Comparison of ENCODE assay signal across 23 cellular contexts in genomic region chrX:43717161-43717560, GRCh38.
DNase-seq lines count a peak whose midpoint lies in the region; ATAC-seq and TF ChIP-seq lines count a peak whose summit lies in the region.
"Had no signal": no experiment of that assay in that cellular context is flagged by ENCODE, and none has a peak within 500 bp of the region (broad histone marks: within the 10 kb centered on the region; RNA-seq: fewer than 3 reads in every experiment).

No MANE protein-coding gene starts in this region.

- ATAC-seq in GM19463 (IDR thresholded peaks at IDR 0.05; ENCODE audit: unreplicated experiment): no peak
- ATAC-seq: GM23338 had no signal

- H3K27me3 ChIP-seq in mammary epithelial cell (ENCODE audit: insufficient read depth, low read length) (no peaks in the 10 kb centered on the region), breast epithelium (peaks cover 0 to 16% of the 10 kb centered on the region in 2 donors)
- H3K27me3 ChIP-seq in effector memory CD4-positive, alpha-beta T cell (replicated peaks; ENCODE audit: control insufficient read depth, insufficient read depth, low read length, poor library complexity, severe bottlenecking): no peaks in the 10 kb centered on the region
- H3K27me3 ChIP-seq: MG63 had no signal

- no peak for TF ChIP-seq CTCF in mammary epithelial cell (conservative IDR thresholded peaks at IDR 0.05 in 1 of 2, IDR thresholded peaks at IDR 0.05 in 1 of 2; ENCODE audit: extremely low read depth in 1 of 2, insufficient read depth in 1 of 2, low read depth in 1 of 2, low read length in 2 of 2)
- TF ChIP-seq CTCF in breast epithelium (IDR thresholded peaks at IDR 0.05): no peak

- H3K4me1 ChIP-seq in mammary epithelial cell (ENCODE audit: insufficient read depth, low read length) (peaks cover 42% of the 10 kb centered on the region), breast epithelium (no peaks in the 10 kb centered on the region)
- no peaks in the 10 kb centered on the region for H3K4me1 ChIP-seq in effector memory CD4-positive, alpha-beta T cell (ENCODE audit: control insufficient read depth, insufficient read depth, low read length, poor library complexity, severe bottlenecking)

- TF ChIP-seq POLR2A in breast epithelium (IDR thresholded peaks at IDR 0.05): no peak

- 60% methylated on average over 1 of the region's 1 CpG for WGBS in mammary epithelial cell (ENCODE audit: low coverage, missing lambda C conversion rate)

- peak; percentile 78 for DNase-seq in mammary epithelial cell
- DNase-seq in breast epithelium (ENCODE audit: low spot score in 2 of 2): no peak
- DNase-seq in T1000 (lab: John Stamatoyannopoulos, UW): peak; percentile 8
- peak; percentile 29 for DNase-seq in glomerular visceral epithelial cell (ENCODE audit: extremely low spot score)
- no peak for DNase-seq in activated CD4-positive, alpha-beta T cell treated with anti-CD3 and anti-CD28 coated beads, Interleukin-2, amount 50 U/mL, for 1 hour
- no peak for DNase-seq in activated CD4-positive, CD25-positive, alpha-beta regulatory T cell (lab: John Stamatoyannopoulos, UW)
- DNase-seq in effector memory CD4-positive, alpha-beta T cell: no peak
- DNase-seq: 8988T; DMS153; H9; KBM-7; MG63; NCI-H1694; NCI-H2029 treated with DMSO at 0.1 percent for 48 hours; NCI-H446 treated with DMSO at 0.1 percent for 48 hours; NCI-H526; NCI-H82; NK-92 treated with Interleukin-12 subunit alpha and Interleukin-12 subunit beta, amount 100 ng/mL, for 24 hours; SHP77 treated with DMSO at 0.1 percent for 48 hours had no signal

- H3K27ac ChIP-seq in mammary epithelial cell (ENCODE audit: insufficient read depth, low read depth, low read length): peak overlapping the region; percentile 76
- no peak overlapping the region for H3K27ac ChIP-seq in breast epithelium
- H3K27ac ChIP-seq in effector memory CD4-positive, alpha-beta T cell (ENCODE audit: insufficient read depth, low read length, poor library complexity, severe bottlenecking): no peak overlapping the region
- H3K27ac ChIP-seq: RWPE1, SK-N-MC had no signal

- in situ Hi-C loops in mammary epithelial cell (cut with MboI; ENCODE audit: low sequenced_read_pairs in 2 of 2): no loop called here

- no peaks in the 10 kb centered on the region for H4K20me1 ChIP-seq in mammary epithelial cell (ENCODE audit: insufficient read depth, low read length)

- intact Hi-C loops in mammary epithelial cell (cut with micrococcal nuclease): loop anchor here (2.0 kb wide), 1 partner anchor 62 kb away; no protein-coding TSS in a partner anchor
- intact Hi-C loops in breast epithelium (cut with DNase I; ENCODE audit: low total_unique reads): loop anchor here (1.0 kb wide), 1 partner anchor 15 kb away; no protein-coding TSS in a partner anchor

- no peaks in the 10 kb centered on the region for H3K79me2 ChIP-seq in mammary epithelial cell (ENCODE audit: insufficient read depth, low read length)

- H3K4me3 ChIP-seq in mammary epithelial cell (replicated peaks in 1 of 3; ENCODE audit: insufficient read depth in 1 of 3, low read depth in 2 of 3, low read length in 3 of 3) (no peak overlapping the region), breast epithelium (no peak overlapping the region)
- no peak overlapping the region for H3K4me3 ChIP-seq in effector memory CD4-positive, alpha-beta T cell (ENCODE audit: insufficient read depth, low read depth, low read length, poor library complexity, severe bottlenecking)
- H3K4me3 ChIP-seq: GM23338, MG63, SK-N-MC had no signal

- no peak overlapping the region for H3K9ac ChIP-seq in mammary epithelial cell (ENCODE audit: insufficient read depth, low read length)

- dilution Hi-C loops in mammary epithelial cell (cut with HindIII; ENCODE audit: low sequenced_read_pairs): no loop called here

- peak overlapping the region; percentile 25 for H2AFZ ChIP-seq in mammary epithelial cell (ENCODE audit: low read depth, low read length)
- H2AFZ ChIP-seq: GM23338 had no signal

- H3K9me3 ChIP-seq in mammary epithelial cell (replicated peaks; ENCODE audit: insufficient read depth, low read length) (peaks cover 3% of the 10 kb centered on the region), breast epithelium (peaks cover 11 to 37% of the 10 kb centered on the region in 2 donors)
- no peaks in the 10 kb centered on the region for H3K9me3 ChIP-seq in effector memory CD4-positive, alpha-beta T cell (ENCODE audit: control insufficient read depth, low read length)
- H3K9me3 ChIP-seq: MG63 had no signal

- no peaks in the 10 kb centered on the region for H3K36me3 ChIP-seq in mammary epithelial cell (ENCODE audit: insufficient read depth, low read length)
- H3K36me3 ChIP-seq in breast epithelium: no peaks in the 10 kb centered on the region
- no peaks in the 10 kb centered on the region for H3K36me3 ChIP-seq in effector memory CD4-positive, alpha-beta T cell (ENCODE audit: control insufficient read depth, insufficient read depth, low read length)
- H3K36me3 ChIP-seq: MG63 had no signal

- CTCF ChIA-PET in mammary epithelial cell (lab: Charles Lee; ENCODE audit: low non-redundant PET): no interaction called here

- peak overlapping the region; percentile 9 for H3K4me2 ChIP-seq in mammary epithelial cell (ENCODE audit: insufficient read depth, low read depth, low read length)
- H3K4me2 ChIP-seq: GM23338 had no signal

- BruUV-seq in mammary epithelial cell (replicated peaks; lab: Mats Ljungman, UMichigan): no TSS peak

Comparison
In these comparisons a context has a peak if more than half of its experiments do, and no peak if none do; other contexts are left out.
1. DNase-seq: peak in mammary epithelial cell (single experiment), T1000 (single experiment) and glomerular visceral epithelial cell (single experiment); none in breast epithelium (0 of 2), activated CD4-positive, alpha-beta T cell treated with anti-CD3 and anti-CD28 coated beads, Interleukin-2, amount 50 U/mL, for 1 hour (single experiment), activated CD4-positive, CD25-positive, alpha-beta regulatory T cell (0 of 4) and effector memory CD4-positive, alpha-beta T cell (0 of 3).